ENCODE assay signal across 14 cellular contexts in the genomic region with DNA sequence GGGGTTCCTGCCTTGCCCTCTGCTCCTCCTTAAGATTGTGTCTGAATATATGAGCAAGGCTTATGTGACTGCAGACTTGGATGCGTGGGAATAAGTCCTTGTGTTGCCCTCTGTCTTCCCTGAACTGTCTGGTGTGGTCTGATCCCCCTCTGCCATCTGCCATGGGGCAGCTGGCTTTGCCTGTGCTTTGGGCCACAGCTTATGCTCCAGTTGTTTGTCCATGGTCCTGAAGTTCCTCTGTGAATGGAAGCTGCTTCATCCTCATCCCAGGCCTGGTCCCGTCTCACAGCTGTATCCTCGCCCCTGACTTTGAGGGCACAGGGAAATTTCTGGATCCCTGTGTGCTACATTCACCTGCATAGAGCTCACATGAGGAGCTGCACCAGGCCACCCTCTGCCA. TPM values are rescaled to one million over a fixed set of nuclear protein-coding genes. Genes with fewer than 3 reads are reported as not detected.
DNase-seq lines count a peak whose midpoint lies in the region; ATAC-seq and TF ChIP-seq lines count a peak whose summit lies in the region.
"Had no signal": no experiment of that assay in that cellular context is flagged by ENCODE, and none has a peak within 500 bp of the region (broad histone marks: within the 10 kb centered on the region; RNA-seq: fewer than 3 reads in every experiment).

No MANE protein-coding gene starts in this region.

- CTCF ChIA-PET in activated CD4-positive, alpha-beta T cell treated with anti-CD3 and anti-CD28 coated beads for 36 hours (lab: Charles Lee) = interaction anchor here (0.5 to 0.9 kb wide), 2 partner anchors 11 to 1017 kb away, joined by 3 to 4 read pairs; no protein-coding TSS in a partner anchor

- no peak overlapping the region for H2BK5ac ChIP-seq in mesenchymal stem cell (ENCODE audit: low read depth, low read length, poor library complexity, severe bottlenecking)

- peaks cover 4% of the 10 kb centered on the region for H3K36me3 Mint-ChIP-seq in activated CD4-positive, alpha-beta T cell treated with anti-CD3 and anti-CD28 coated beads, Interleukin-2, amount 10 ng/mL, durations not matched to agents 24 days and 14 days (ENCODE audit: low read depth)
- no peaks in the 10 kb centered on the region for H3K36me3 Mint-ChIP-seq in activated CD4-positive, alpha-beta T cell treated with anti-CD3 and anti-CD28 coated beads for 36 hours (ENCODE audit: low read depth)
- no peaks in the 10 kb centered on the region for H3K36me3 Mint-ChIP-seq in endodermal cell (ENCODE audit: low read depth)

- no peak overlapping the region for H3K23ac ChIP-seq in mesenchymal stem cell (ENCODE audit: low read length in 2 of 2)

- no peaks in the 10 kb centered on the region for H3K9me3 ChIP-seq in endodermal cell (ENCODE audit: control insufficient read depth, low read length)
- H3K9me3 ChIP-seq in mesenchymal stem cell (ENCODE audit: control insufficient read depth, low read length) = peaks cover 2% of the 10 kb centered on the region
- H3K9me3 ChIP-seq: Caco-2, testis had no signal

- TF ChIP-seq CTCF in endodermal cell (conservative IDR thresholded peaks at IDR 0.05) = no peak

- H3K27me3 ChIP-seq in endodermal cell (ENCODE audit: control insufficient read depth, insufficient read depth, low read length, poor library complexity, severe bottlenecking) = no peaks in the 10 kb centered on the region
- H3K27me3 ChIP-seq in mesenchymal stem cell (ENCODE audit: control insufficient read depth in 1 of 2, insufficient read depth in 1 of 2, low read length in 2 of 2) = no peaks in the 10 kb centered on the region
- H3K27me3 ChIP-seq: foreskin keratinocyte, testis had no signal

- H4K8ac ChIP-seq in mesenchymal stem cell (ENCODE audit: low read length) = no peak overlapping the region

- no peak for DNase-seq in activated CD4-positive, alpha-beta T cell treated with anti-CD3 and anti-CD28 coated beads, Interleukin-2, amount 10 ng/mL, durations not matched to agents 24 days and 14 days
- DNase-seq in activated CD4-positive, alpha-beta T cell treated with anti-CD3 and anti-CD28 coated beads for 36 hours = no peak
- DNase-seq in NCI-H82 (lab: John Stamatoyannopoulos, UW) (peak; percentile 79), endodermal cell (peak; percentile 52), mesenchymal stem cell (peak; percentile 46), NCI-H1436 (lab: John Stamatoyannopoulos, UW) (no peak), LoVo (ENCODE audit: low spot score) (no peak)
- DNase-seq: activated B cell treated with CpG ODN at 0.5 μM for 24 hours, Caco-2, testis had no signal

- peaks cover 16% of the 10 kb centered on the region for H3K79me1 ChIP-seq in mesenchymal stem cell (replicated peaks; ENCODE audit: low read length, poor library complexity, severe bottlenecking)

- no peak overlapping the region for H3K4me2 ChIP-seq in mesenchymal stem cell (ENCODE audit: low read length, poor library complexity, severe bottlenecking)

- no peak overlapping the region for H2AK5ac ChIP-seq in mesenchymal stem cell (ENCODE audit: low read length, severe bottlenecking)

- peaks cover 21% of the 10 kb centered on the region for H3K4me1 Mint-ChIP-seq in activated CD4-positive, alpha-beta T cell treated with anti-CD3 and anti-CD28 coated beads, Interleukin-2, amount 10 ng/mL, durations not matched to agents 24 days and 14 days
- peaks cover 31% of the 10 kb centered on the region for H3K4me1 Mint-ChIP-seq in activated CD4-positive, alpha-beta T cell treated with anti-CD3 and anti-CD28 coated beads for 36 hours
- H3K4me1 Mint-ChIP-seq in endodermal cell = no peaks in the 10 kb centered on the region
- H3K4me1 Mint-ChIP-seq: activated B cell treated with CpG ODN at 0.5 μM for 24 hours had no signal

- H3K18ac ChIP-seq in mesenchymal stem cell (ENCODE audit: low read depth in 1 of 2, low read length in 2 of 2) = no peak overlapping the region

- H3K9me3 Mint-ChIP-seq in activated CD4-positive, alpha-beta T cell treated with anti-CD3 and anti-CD28 coated beads, Interleukin-2, amount 10 ng/mL, durations not matched to agents 24 days and 14 days = peaks cover 5% of the 10 kb centered on the region
- H3K9me3 Mint-ChIP-seq in activated CD4-positive, alpha-beta T cell treated with anti-CD3 and anti-CD28 coated beads for 36 hours (ENCODE audit: low read depth) = no peaks in the 10 kb centered on the region
- peaks cover 2% of the 10 kb centered on the region for H3K9me3 Mint-ChIP-seq in endodermal cell
- H3K9me3 Mint-ChIP-seq: activated B cell treated with CpG ODN at 0.5 μM for 24 hours had no signal

- H4K91ac ChIP-seq in mesenchymal stem cell (ENCODE audit: low read length) = no peak overlapping the region

- no peak overlapping the region for H2AFZ ChIP-seq in mesenchymal stem cell (ENCODE audit: low read depth, low read length)

- 91 to 93% methylated on average over 3 of the region's 3 CpGs for WGBS in endodermal cell (ENCODE audit: insufficient coverage in 1 of 2, insufficient read length in 1 of 2), 2 experiments
- 89% methylated on average over 3 of the region's 3 CpGs for WGBS in mesenchymal stem cell

- no peak overlapping the region for H3K4me3 Mint-ChIP-seq in activated CD4-positive, alpha-beta T cell treated with anti-CD3 and anti-CD28 coated beads, Interleukin-2, amount 10 ng/mL, durations not matched to agents 24 days and 14 days
- H3K4me3 Mint-ChIP-seq in activated CD4-positive, alpha-beta T cell treated with anti-CD3 and anti-CD28 coated beads for 36 hours = no peak overlapping the region
- H3K4me3 Mint-ChIP-seq in endodermal cell = no peak overlapping the region
- H3K4me3 Mint-ChIP-seq: activated B cell treated with CpG ODN at 0.5 μM for 24 hours had no signal

- H3K4me3 ChIP-seq in endodermal cell (ENCODE audit: low read length) (no peak overlapping the region), mesenchymal stem cell (ENCODE audit: insufficient read depth in 1 of 2, low read depth in 1 of 2, low read length in 2 of 2) (no peak overlapping the region)
- H3K4me3 ChIP-seq: testis had no signal

- H3K27ac Mint-ChIP-seq in activated CD4-positive, alpha-beta T cell treated with anti-CD3 and anti-CD28 coated beads, Interleukin-2, amount 10 ng/mL, durations not matched to agents 24 days and 14 days = peak overlapping the region; percentile 35
- no peak overlapping the region for H3K27ac Mint-ChIP-seq in activated CD4-positive, alpha-beta T cell treated with anti-CD3 and anti-CD28 coated beads for 36 hours
- H3K27ac Mint-ChIP-seq in endodermal cell = no peak overlapping the region
- H3K27ac Mint-ChIP-seq: activated B cell treated with CpG ODN at 0.5 μM for 24 hours had no signal

- H3K27me3 Mint-ChIP-seq in activated CD4-positive, alpha-beta T cell treated with anti-CD3 and anti-CD28 coated beads, Interleukin-2, amount 10 ng/mL, durations not matched to agents 24 days and 14 days = no peaks in the 10 kb centered on the region
- H3K27me3 Mint-ChIP-seq in activated CD4-positive, alpha-beta T cell treated with anti-CD3 and anti-CD28 coated beads for 36 hours = no peaks in the 10 kb centered on the region
- H3K27me3 Mint-ChIP-seq in endodermal cell (ENCODE audit: insufficient read depth) = no peaks in the 10 kb centered on the region
- H3K27me3 Mint-ChIP-seq: activated B cell treated with CpG ODN at 0.5 μM for 24 hours had no signal

- H3K9ac ChIP-seq in endodermal cell (ENCODE audit: extremely low read depth, low read length, poor library complexity, severe bottlenecking) (no peak overlapping the region), mesenchymal stem cell (ENCODE audit: low read length) (no peak overlapping the region)

- POLR2A ChIA-PET in activated CD4-positive, alpha-beta T cell treated with anti-CD3 and anti-CD28 coated beads for 36 hours (lab: Charles Lee) = interaction anchor here (0.6 kb wide), 1 partner anchor 282 kb away, joined by 4 read pairs; no protein-coding TSS in a partner anchor

- H3K36me3 ChIP-seq in endodermal cell (ENCODE audit: control insufficient read depth, insufficient read depth, low read length) (no peaks in the 10 kb centered on the region), mesenchymal stem cell (ENCODE audit: control insufficient read depth in 1 of 2, insufficient read depth in 2 of 2, low read depth in 1 of 2, low read length in 2 of 2) (peaks cover 0 to 15% of the 10 kb centered on the region in 2 experiments)

- no peaks in the 10 kb centered on the region for H3K4me1 ChIP-seq in endodermal cell (ENCODE audit: control insufficient read depth, insufficient read depth, low read length)
- peaks cover 2% of the 10 kb centered on the region for H3K4me1 ChIP-seq in mesenchymal stem cell (ENCODE audit: control insufficient read depth, insufficient read depth, low read depth, low read length)
- H3K4me1 ChIP-seq: Caco-2, testis had no signal

- no peak for ATAC-seq in activated CD4-positive, alpha-beta T cell treated with anti-CD3 and anti-CD28 coated beads for 36 hours
- ATAC-seq in HG03135 (IDR thresholded peaks at IDR 0.05; ENCODE audit: unreplicated experiment) = no peak
- ATAC-seq: foreskin keratinocyte had no signal

- H3K27ac ChIP-seq in endodermal cell (ENCODE audit: low read depth, low read length) = no peak overlapping the region
- no peak overlapping the region for H3K27ac ChIP-seq in mesenchymal stem cell (ENCODE audit: low read length, poor library complexity, severe bottlenecking)
- H3K27ac ChIP-seq: foreskin keratinocyte, testis had no signal

- intact Hi-C loops in activated CD4-positive, alpha-beta T cell treated with anti-CD3 and anti-CD28 coated beads, Interleukin-2, amount 10 ng/mL, durations not matched to agents 24 days and 14 days (cut with micrococcal nuclease) = loop anchor here (5.0 kb wide), 1 partner anchor 44 kb away; no protein-coding TSS in a partner anchor
- intact Hi-C loops in activated CD4-positive, alpha-beta T cell treated with anti-CD3 and anti-CD28 coated beads for 36 hours (cut with DNase I, micrococcal nuclease) = no loop called here

- H2BK120ac ChIP-seq in mesenchymal stem cell (ENCODE audit: low read depth, low read length) = no peak overlapping the region

- H2BK12ac ChIP-seq in mesenchymal stem cell (ENCODE audit: low read length in 2 of 2) = peak overlapping the region in 1 of 2 experiments; percentile 6

- no peak overlapping the region for H3K14ac ChIP-seq in mesenchymal stem cell (ENCODE audit: low read length in 2 of 2)

- no peak overlapping the region for H3K4ac ChIP-seq in mesenchymal stem cell (ENCODE audit: low read depth in 1 of 2, low read length in 2 of 2)

- H2BK15ac ChIP-seq in mesenchymal stem cell (ENCODE audit: low read depth, poor library complexity, severe bottlenecking) = no peak overlapping the region

RNA-seq across cellular contexts. Expression of a gene that starts 14.7 kb away (rescaled TPM):
- 0.63 and 0.92 TPM in 2 replicates for total RNA-seq in activated CD4-positive, alpha-beta T cell treated with anti-CD3 and anti-CD28 coated beads, Interleukin-2, amount 10 ng/mL, durations not matched to agents 24 days and 14 days
- not detected for total RNA-seq in activated CD4-positive, alpha-beta T cell treated with anti-CD3 and anti-CD28 coated beads for 36 hours
- total RNA-seq in endodermal cell = not detected
- polyA plus RNA-seq in endodermal cell (2013, experiment 1 of 2) = not detected
- not detected for polyA plus RNA-seq in endodermal cell (2013, experiment 2 of 2)
- polyA plus RNA-seq in mesenchymal stem cell (2013, experiment 1 of 2) = 16.3 TPM
- polyA plus RNA-seq in mesenchymal stem cell (2013, experiment 2 of 2) = 16.9 TPM
- total RNA-seq: activated B cell treated with CpG ODN at 0.5 μM for 24 hours, Caco-2, posterior vena cava, SK-MEL-5 had no signal

Comparison
In these comparisons a context has a peak if more than half of its experiments do, and no peak if none do; other contexts are left out.
1. DNase-seq: peak in NCI-H82 (single experiment), endodermal cell (single experiment) and mesenchymal stem cell (single experiment); none in activated CD4-positive, alpha-beta T cell treated with anti-CD3 and anti-CD28 coated beads, Interleukin-2, amount 10 ng/mL, durations not matched to agents 24 days and 14 days (single experiment), activated CD4-positive, alpha-beta T cell treated with anti-CD3 and anti-CD28 coated beads for 36 hours (single experiment), NCI-H1436 (single experiment) and LoVo (single experiment).